13 cellular contexts compared by ENCODE assay signal in genomic region chr1:6703016-6703415, GRCh38. TPM values are rescaled to one million over a fixed set of nuclear protein-coding genes. Genes with fewer than 3 reads are reported as not detected.
DNase-seq lines count a peak whose midpoint lies in the region; ATAC-seq and TF ChIP-seq lines count a peak whose summit lies in the region.
"Had no signal": no experiment of that assay in that cellular context is flagged by ENCODE, and none has a peak within 500 bp of the region (broad histone marks: within the 10 kb centered on the region; RNA-seq: fewer than 3 reads in every experiment).

No MANE protein-coding gene starts in this region.

- ATAC-seq in stimulated activated naive B cell treated with anti-CD40 and anti-IgM and Interleukin-4, amounts not matched to agents 10 μg/mL and 1 μg/mL and 100 μg/mL, for 72 hours (replicated peaks) = no peak
- ATAC-seq in HG02571 (IDR thresholded peaks at IDR 0.05; ENCODE audit: unreplicated experiment) (no peak), esophagus mucosa (no peak)

- H3K27ac Mint-ChIP-seq in activated naive CD8-positive, alpha-beta T cell = peak overlapping the region; percentile 50
- H3K27ac Mint-ChIP-seq in activated naive CD8-positive, alpha-beta T cell treated with anti-CD3 and anti-CD28 coated beads for 36 hours = no peak overlapping the region
- H3K27ac Mint-ChIP-seq in stimulated activated naive B cell treated with anti-CD40 and anti-IgM and Interleukin-4, amounts not matched to agents 10 μg/mL and 1 μg/mL and 100 μg/mL, for 72 hours = peak overlapping the region; percentile 77
- no peak overlapping the region for H3K27ac Mint-ChIP-seq in activated CD4-positive, alpha-beta memory T cell treated with anti-CD3 and anti-CD28 coated beads, Interleukin-2, amount 10 ng/mL, durations not matched to agents 7 days and 5 days

- peak overlapping the region; percentile 58 for H3K4me3 Mint-ChIP-seq in activated naive CD8-positive, alpha-beta T cell
- no peak overlapping the region for H3K4me3 Mint-ChIP-seq in activated naive CD8-positive, alpha-beta T cell treated with anti-CD3 and anti-CD28 coated beads for 36 hours
- H3K4me3 Mint-ChIP-seq in stimulated activated naive B cell treated with anti-CD40 and anti-IgM and Interleukin-4, amounts not matched to agents 10 μg/mL and 1 μg/mL and 100 μg/mL, for 72 hours = no peak overlapping the region
- no peak overlapping the region for H3K4me3 Mint-ChIP-seq in activated CD4-positive, alpha-beta memory T cell treated with anti-CD3 and anti-CD28 coated beads, Interleukin-2, amount 10 ng/mL, durations not matched to agents 7 days and 5 days

- CTCF ChIA-PET in activated CD4-positive, alpha-beta memory T cell treated with anti-CD3 and anti-CD28 coated beads, Interleukin-2, amount 10 ng/mL, durations not matched to agents 7 days and 5 days (lab: Charles Lee) = interaction anchor here (0.9 kb wide), 1 partner anchor 82 kb away, joined by 4 read pairs; the partner anchor contains the start of gene CAMTA1

- H3K9me3 Mint-ChIP-seq in activated naive CD8-positive, alpha-beta T cell (ENCODE audit: low read depth) = no peaks in the 10 kb centered on the region
- H3K9me3 Mint-ChIP-seq in activated naive CD8-positive, alpha-beta T cell treated with anti-CD3 and anti-CD28 coated beads for 36 hours = peaks cover 4% of the 10 kb centered on the region
- no peaks in the 10 kb centered on the region for H3K9me3 Mint-ChIP-seq in stimulated activated naive B cell treated with anti-CD40 and anti-IgM and Interleukin-4, amounts not matched to agents 10 μg/mL and 1 μg/mL and 100 μg/mL, for 72 hours
- H3K9me3 Mint-ChIP-seq in activated CD4-positive, alpha-beta memory T cell treated with anti-CD3 and anti-CD28 coated beads, Interleukin-2, amount 10 ng/mL, durations not matched to agents 7 days and 5 days = no peaks in the 10 kb centered on the region

- no peak for DNase-seq in activated naive CD8-positive, alpha-beta T cell treated with anti-CD3 and anti-CD28 coated beads for 36 hours
- DNase-seq in NCI-H446 treated with DMSO at 0.1 percent for 48 hours (lab: John Stamatoyannopoulos, UW) = peak; percentile 31
- peak; percentile 76 for DNase-seq in fibroblast of mammary gland (ENCODE audit: low read depth)
- no peak for DNase-seq in stimulated activated naive B cell treated with anti-CD40 and anti-IgM and Interleukin-4, amounts not matched to agents 10 μg/mL and 1 μg/mL and 100 μg/mL, for 72 hours
- DNase-seq in activated CD4-positive, alpha-beta memory T cell treated with anti-CD3 and anti-CD28 coated beads, Interleukin-2, amount 10 ng/mL, durations not matched to agents 7 days and 5 days = no peak
- DNase-seq: activated CD4-positive, alpha-beta T cell treated with anti-CD3 and anti-CD28 coated beads, Interleukin-2, amount 50 U/mL, for 48 hours; activated naive CD4-positive, alpha-beta T cell treated with anti-CD3 and anti-CD28 coated beads, Interleukin-2, amount 50 U/mL, for 16 hours; DMS79; GOT3; NCI-H2107 had no signal

- no peaks in the 10 kb centered on the region for H3K36me3 Mint-ChIP-seq in activated naive CD8-positive, alpha-beta T cell
- peaks cover 3% of the 10 kb centered on the region for H3K36me3 Mint-ChIP-seq in activated naive CD8-positive, alpha-beta T cell treated with anti-CD3 and anti-CD28 coated beads for 36 hours
- H3K36me3 Mint-ChIP-seq in stimulated activated naive B cell treated with anti-CD40 and anti-IgM and Interleukin-4, amounts not matched to agents 10 μg/mL and 1 μg/mL and 100 μg/mL, for 72 hours = peaks cover 5 to 10% of the 10 kb centered on the region in 2 donors
- no peaks in the 10 kb centered on the region for H3K36me3 Mint-ChIP-seq in activated CD4-positive, alpha-beta memory T cell treated with anti-CD3 and anti-CD28 coated beads, Interleukin-2, amount 10 ng/mL, durations not matched to agents 7 days and 5 days (ENCODE audit: low read depth)

- POLR2A ChIA-PET in activated CD4-positive, alpha-beta memory T cell treated with anti-CD3 and anti-CD28 coated beads, Interleukin-2, amount 10 ng/mL, durations not matched to agents 7 days and 5 days (lab: Charles Lee) = no interaction called here

- peaks cover 21% of the 10 kb centered on the region for H3K4me1 Mint-ChIP-seq in activated naive CD8-positive, alpha-beta T cell (ENCODE audit: low read depth)
- H3K4me1 Mint-ChIP-seq in activated naive CD8-positive, alpha-beta T cell treated with anti-CD3 and anti-CD28 coated beads for 36 hours = peaks cover 28% of the 10 kb centered on the region
- H3K4me1 Mint-ChIP-seq in stimulated activated naive B cell treated with anti-CD40 and anti-IgM and Interleukin-4, amounts not matched to agents 10 μg/mL and 1 μg/mL and 100 μg/mL, for 72 hours = peaks cover 21 to 39% of the 10 kb centered on the region in 2 donors
- peaks cover 36% of the 10 kb centered on the region for H3K4me1 Mint-ChIP-seq in activated CD4-positive, alpha-beta memory T cell treated with anti-CD3 and anti-CD28 coated beads, Interleukin-2, amount 10 ng/mL, durations not matched to agents 7 days and 5 days

- no peak for TF ChIP-seq CTCF in fibroblast of mammary gland (conservative IDR thresholded peaks at IDR 0.05; ENCODE audit: control insufficient read depth, insufficient read depth, low read depth, low read length)

- peaks cover under 1% of the 10 kb centered on the region for H3K27me3 Mint-ChIP-seq in activated naive CD8-positive, alpha-beta T cell
- peaks cover 3% of the 10 kb centered on the region for H3K27me3 Mint-ChIP-seq in activated naive CD8-positive, alpha-beta T cell treated with anti-CD3 and anti-CD28 coated beads for 36 hours
- peaks cover 8 to 14% of the 10 kb centered on the region in 2 donors for H3K27me3 Mint-ChIP-seq in stimulated activated naive B cell treated with anti-CD40 and anti-IgM and Interleukin-4, amounts not matched to agents 10 μg/mL and 1 μg/mL and 100 μg/mL, for 72 hours
- peaks cover 8% of the 10 kb centered on the region for H3K27me3 Mint-ChIP-seq in activated CD4-positive, alpha-beta memory T cell treated with anti-CD3 and anti-CD28 coated beads, Interleukin-2, amount 10 ng/mL, durations not matched to agents 7 days and 5 days

- H3K4me3 ChIP-seq in fibroblast of mammary gland (ENCODE audit: control insufficient read depth, low read depth, low read length) = no peak overlapping the region

RNA-seq across cellular contexts. Expression of gene DNAJC11, which starts 1.4 kb away (rescaled TPM):
- 10 to 100 TPM; 77.6 to 83.0 TPM for total RNA-seq in activated naive CD8-positive, alpha-beta T cell treated with anti-CD3 and anti-CD28 coated beads for 36 hours
- 41.5 TPM for total RNA-seq in esophagus mucosa
- total RNA-seq in activated CD4-positive, alpha-beta memory T cell treated with anti-CD3 and anti-CD28 coated beads, Interleukin-2, amount 10 ng/mL, durations not matched to agents 7 days and 5 days = 10 to 100 TPM; 27.4 to 27.9 TPM

Comparison
In these comparisons a context has a peak if more than half of its experiments do, and no peak if none do; other contexts are left out.
1. H3K27ac Mint-ChIP-seq: peak in activated naive CD8-positive, alpha-beta T cell (single experiment) and stimulated activated naive B cell treated with anti-CD40 and anti-IgM and Interleukin-4, amounts not matched to agents 10 μg/mL and 1 μg/mL and 100 μg/mL, for 72 hours (single experiment); none in activated naive CD8-positive, alpha-beta T cell treated with anti-CD3 and anti-CD28 coated beads for 36 hours (single experiment) and activated CD4-positive, alpha-beta memory T cell treated with anti-CD3 and anti-CD28 coated beads, Interleukin-2, amount 10 ng/mL, durations not matched to agents 7 days and 5 days (single experiment).
2. DNase-seq: peak in NCI-H446 treated with DMSO at 0.1 percent for 48 hours (single experiment) and fibroblast of mammary gland (single experiment); none in activated naive CD8-positive, alpha-beta T cell treated with anti-CD3 and anti-CD28 coated beads for 36 hours (single experiment), stimulated activated naive B cell treated with anti-CD40 and anti-IgM and Interleukin-4, amounts not matched to agents 10 μg/mL and 1 μg/mL and 100 μg/mL, for 72 hours (single experiment) and activated CD4-positive, alpha-beta memory T cell treated with anti-CD3 and anti-CD28 coated beads, Interleukin-2, amount 10 ng/mL, durations not matched to agents 7 days and 5 days (single experiment).